ENCODE assay signal across 21 cellular contexts in genomic region chr17:3593384-3593783, GRCh38. TPM values are rescaled to one million over a fixed set of nuclear protein-coding genes. Genes with fewer than 3 reads are reported as not detected.
DNase-seq lines count a peak whose midpoint lies in the region; ATAC-seq, FAIRE-seq and TF ChIP-seq lines count a peak whose summit lies in the region.
"Had no signal": no experiment of that assay in that cellular context is flagged by ENCODE, and none has a peak within 500 bp of the region (broad histone marks: within the 10 kb centered on the region; RNA-seq: fewer than 3 reads in every experiment).

No MANE protein-coding gene starts in this region.

- peak overlapping the region in 1 of 2 experiments; percentile 48 for H3K14ac ChIP-seq in mesenchymal stem cell (ENCODE audit: low read length in 2 of 2)

- H3K9me3 ChIP-seq in HUES6 (ENCODE audit: control insufficient read depth, insufficient read depth, low read depth, low read length) (no peaks in the 10 kb centered on the region), astrocyte (ENCODE audit: insufficient read depth, low read depth, low read length) (no peaks in the 10 kb centered on the region), mesenchymal stem cell (ENCODE audit: control insufficient read depth, low read length) (no peaks in the 10 kb centered on the region), kidney (ENCODE audit: control insufficient read depth in 1 of 2, low read length in 2 of 2) (no peaks in the 10 kb centered on the region)
- H3K9me3 ChIP-seq: BLaER1 treated with 17β-estradiol and CSF1 and Interleukin-3, amounts not matched to agents 10 nM and 100 nM; HAP-1 had no signal

- no peak overlapping the region for H3K4ac ChIP-seq in mesenchymal stem cell (ENCODE audit: low read depth in 1 of 2, low read length in 2 of 2)

- no peaks in the 10 kb centered on the region for H3K4me1 ChIP-seq in HUES6 (ENCODE audit: control insufficient read depth, insufficient read depth, low read length)
- H3K4me1 ChIP-seq in astrocyte (ENCODE audit: insufficient read depth, low read length): peaks cover 17% of the 10 kb centered on the region
- H3K4me1 ChIP-seq in mesenchymal stem cell (ENCODE audit: control insufficient read depth, insufficient read depth, low read depth, low read length): peaks cover 42% of the 10 kb centered on the region
- no peaks in the 10 kb centered on the region for H3K4me1 ChIP-seq in kidney (ENCODE audit: control insufficient read depth in 1 of 2, insufficient read depth in 1 of 2, low read depth in 1 of 2, low read length in 2 of 2)
- H3K4me1 ChIP-seq: HAP-1 had no signal

- no peaks in the 10 kb centered on the region for H4K20me1 ChIP-seq in astrocyte (ENCODE audit: insufficient read depth, low read length)

- H3K27me3 Mint-ChIP-seq in astrocyte (ENCODE audit: low read depth, unreplicated experiment): no peaks in the 10 kb centered on the region
- H3K27me3 Mint-ChIP-seq: B cell, IgD-negative memory B cell had no signal

- H3K4me2 ChIP-seq in astrocyte (ENCODE audit: low read length): no peak overlapping the region
- no peak overlapping the region for H3K4me2 ChIP-seq in mesenchymal stem cell (ENCODE audit: low read length, poor library complexity, severe bottlenecking)
- H3K4me2 ChIP-seq: BLaER1 treated with 17β-estradiol and CSF1 and Interleukin-3, amounts not matched to agents 10 nM and 100 nM had no signal

- no peak overlapping the region for H2BK15ac ChIP-seq in mesenchymal stem cell (ENCODE audit: low read depth, poor library complexity, severe bottlenecking)

- H3K36me3 ChIP-seq in H7 (replicated peaks; ENCODE audit: control insufficient read depth, insufficient read depth, low read length): no peaks in the 10 kb centered on the region
- peaks cover 21% of the 10 kb centered on the region for H3K36me3 ChIP-seq in HUES6 (ENCODE audit: control insufficient read depth, insufficient read depth, low read length)
- H3K36me3 ChIP-seq in astrocyte (ENCODE audit: insufficient read depth, low read length): no peaks in the 10 kb centered on the region
- peaks cover 28 to 33% of the 10 kb centered on the region in 2 experiments for H3K36me3 ChIP-seq in mesenchymal stem cell (ENCODE audit: control insufficient read depth in 1 of 2, insufficient read depth in 2 of 2, low read depth in 1 of 2, low read length in 2 of 2)
- peaks cover 11 to 13% of the 10 kb centered on the region in 2 donors for H3K36me3 ChIP-seq in kidney (ENCODE audit: control insufficient read depth in 1 of 2, insufficient read depth in 2 of 2, low read length in 2 of 2)
- H3K36me3 ChIP-seq: HAP-1 had no signal

- WGBS in mesenchymal stem cell: 95% methylated on average over 5 of the region's 5 CpGs

- H3K9ac ChIP-seq in HUES6 (ENCODE audit: low read length) (peak overlapping the region; percentile 38), astrocyte (ENCODE audit: low read length) (peak overlapping the region; percentile 35), mesenchymal stem cell (ENCODE audit: low read length) (no peak overlapping the region), kidney (ENCODE audit: low read length in 2 of 2) (no peak overlapping the region)
- H3K9ac ChIP-seq: BLaER1 treated with 17β-estradiol and CSF1 and Interleukin-3, amounts not matched to agents 10 nM and 100 nM had no signal

- intact Hi-C loops in kidney (cut with DNase I): no loop called here

- H3K4me3 Mint-ChIP-seq in astrocyte (ENCODE audit: unreplicated experiment): no peak overlapping the region
- H3K4me3 Mint-ChIP-seq: B cell; CD8-positive, alpha-beta T cell; IgD-negative memory B cell had no signal

- H3K4me3 ChIP-seq in H7 (ENCODE audit: insufficient read depth, low read depth, low read length): no peak overlapping the region
- H3K4me3 ChIP-seq in HUES6 (ENCODE audit: low read depth, low read length): no peak overlapping the region
- H3K4me3 ChIP-seq in astrocyte (ENCODE audit: insufficient read depth, low read depth, low read length): no peak overlapping the region
- H3K4me3 ChIP-seq in mesenchymal stem cell (ENCODE audit: insufficient read depth in 1 of 2, low read depth in 1 of 2, low read length in 2 of 2): no peak overlapping the region
- no peak overlapping the region for H3K4me3 ChIP-seq in kidney (ENCODE audit: low read length in 2 of 2)
- H3K4me3 ChIP-seq: BLaER1 treated with 17β-estradiol and CSF1 and Interleukin-3, amounts not matched to agents 10 nM and 100 nM; GM12878; HAP-1 had no signal

- H3K18ac ChIP-seq in mesenchymal stem cell (ENCODE audit: low read depth in 1 of 2, low read length in 2 of 2): no peak overlapping the region

- no peak overlapping the region for H3K27ac ChIP-seq in HUES6 (ENCODE audit: low read depth, low read length)
- peak overlapping the region; percentile 38 for H3K27ac ChIP-seq in astrocyte (ENCODE audit: low read depth, low read length)
- peak overlapping the region; percentile 10 for H3K27ac ChIP-seq in mesenchymal stem cell (ENCODE audit: low read length, poor library complexity, severe bottlenecking)
- H3K27ac ChIP-seq in kidney (ENCODE audit: low read depth in 2 of 2, low read length in 2 of 2): no peak overlapping the region
- H3K27ac ChIP-seq: BLaER1 treated with 17β-estradiol and CSF1 and Interleukin-3, amounts not matched to agents 10 nM and 100 nM; HL-60 had no signal

- H3K23ac ChIP-seq in mesenchymal stem cell (ENCODE audit: low read length in 2 of 2): no peak overlapping the region

- H2BK120ac ChIP-seq in mesenchymal stem cell (ENCODE audit: low read depth, low read length): no peak overlapping the region

- no peaks in the 10 kb centered on the region for H3K79me2 ChIP-seq in astrocyte (ENCODE audit: insufficient read depth, low read length)

- no peak overlapping the region for H3K27ac Mint-ChIP-seq in astrocyte (ENCODE audit: unreplicated experiment)
- H3K27ac Mint-ChIP-seq: B cell; CD8-positive, alpha-beta T cell; IgD-negative memory B cell had no signal

- peak overlapping the region; percentile 21 for H2AK5ac ChIP-seq in mesenchymal stem cell (ENCODE audit: low read length, severe bottlenecking)

- H3K27me3 ChIP-seq in H7 (ENCODE audit: control insufficient read depth, insufficient read depth, low read length) (no peaks in the 10 kb centered on the region), HUES6 (ENCODE audit: control insufficient read depth, insufficient read depth, low read length) (no peaks in the 10 kb centered on the region), astrocyte (ENCODE audit: insufficient read depth, low read length) (no peaks in the 10 kb centered on the region), mesenchymal stem cell (ENCODE audit: control insufficient read depth in 1 of 2, insufficient read depth in 1 of 2, low read length in 2 of 2) (no peaks in the 10 kb centered on the region)
- H3K27me3 ChIP-seq: BLaER1 treated with 17β-estradiol and CSF1 and Interleukin-3, amounts not matched to agents 10 nM and 100 nM had no signal

- H4K91ac ChIP-seq in mesenchymal stem cell (ENCODE audit: low read length): no peak overlapping the region

- no peak for ATAC-seq in HG03108 (IDR thresholded peaks at IDR 0.05; ENCODE audit: unreplicated experiment)
- ATAC-seq: CD8-positive, alpha-beta T cell; GM12878 had no signal

- no peak overlapping the region for H4K8ac ChIP-seq in mesenchymal stem cell (ENCODE audit: low read length)

- no peaks in the 10 kb centered on the region for H3K9me3 Mint-ChIP-seq in astrocyte (ENCODE audit: unreplicated experiment)
- H3K9me3 Mint-ChIP-seq: CD8-positive, alpha-beta T cell; IgD-negative memory B cell had no signal

- H2BK5ac ChIP-seq in mesenchymal stem cell (ENCODE audit: low read depth, low read length, poor library complexity, severe bottlenecking): no peak overlapping the region

- peaks cover 8% of the 10 kb centered on the region for H3K4me1 Mint-ChIP-seq in astrocyte (ENCODE audit: low read depth, unreplicated experiment)

- no peak overlapping the region for H2AFZ ChIP-seq in astrocyte (ENCODE audit: low read depth, low read length)
- H2AFZ ChIP-seq in mesenchymal stem cell (ENCODE audit: low read depth, low read length): no peak overlapping the region

- H3K79me1 ChIP-seq in mesenchymal stem cell (replicated peaks; ENCODE audit: low read length, poor library complexity, severe bottlenecking): no peaks in the 10 kb centered on the region

- FAIRE-seq in astrocyte (lab: Jason Lieb, UNC): no peak
- FAIRE-seq in kidney (lab: Jason Lieb, UNC): no peak
- FAIRE-seq: GM12878, GM19239, H1 had no signal

- TF ChIP-seq CTCF in astrocyte (IDR thresholded peaks at IDR 0.05; ENCODE audit: insufficient read depth, low read depth, low read length): no peak
- no peak for TF ChIP-seq CTCF in kidney (IDR thresholded peaks at IDR 0.05; ENCODE audit: borderline replicate concordance, extremely low read depth, insufficient read depth)

- H2BK12ac ChIP-seq in mesenchymal stem cell (ENCODE audit: low read length in 2 of 2): no peak overlapping the region

- peak; percentile 29 for DNase-seq in H7
- no peak for DNase-seq in astrocyte (ENCODE audit: low read depth)
- DNase-seq in mesenchymal stem cell: no peak
- DNase-seq in NCI-H146 treated with DMSO at 0.1 percent for 48 hours (lab: John Stamatoyannopoulos, UW; ENCODE audit: unreplicated experiment): no peak
- DNase-seq in SHP77 treated with DMSO at 0.1 percent for 48 hours (lab: John Stamatoyannopoulos, UW): no peak
- no peak for DNase-seq in kidney
- DNase-seq: Calu3; CD8-positive, alpha-beta T cell; DMS53; DND-41; EL had no signal

- H3K36me3 Mint-ChIP-seq in astrocyte (ENCODE audit: low read depth, unreplicated experiment): peaks cover 16% of the 10 kb centered on the region

RNA-seq across cellular contexts. Expression of gene TRPV1, which starts 15.8 kb away (rescaled TPM):
- 3.0 and 3.1 TPM in 2 replicates for total RNA-seq in H7 (2014; rRNA removed; shearing (Covaris generic))
- total RNA-seq in astrocyte: 4.3 and 5.2 TPM in 2 replicates
- polyA plus RNA-seq in mesenchymal stem cell (2013, experiment 1 of 2): 0.48 TPM
- polyA plus RNA-seq in mesenchymal stem cell (2013, experiment 2 of 2): 0.51 TPM
- 4.2 TPM for total RNA-seq in kidney
- 4.7 TPM for polyA plus RNA-seq in kidney (ENCODE audit: insufficient read depth, low read depth, low replicate concordance)

RNA-seq across cellular contexts. Expression of gene TRPV3, which starts 35.8 kb away (rescaled TPM):
- total RNA-seq in H7 (2014; rRNA removed; shearing (Covaris generic)): 0.69 and 2.5 TPM in 2 replicates
- total RNA-seq in astrocyte (0.16 and 0.22 TPM in 2 replicates), kidney (1.2 TPM)
- polyA plus RNA-seq in mesenchymal stem cell (2013, experiment 1 of 2): 0.22 TPM
- polyA plus RNA-seq in mesenchymal stem cell (2013, experiment 2 of 2): 0.21 TPM
- 0.13 TPM for polyA plus RNA-seq in kidney (ENCODE audit: insufficient read depth, low read depth, low replicate concordance)

RNA-seq across cellular contexts. Expression of gene SHPK, which starts 42.7 kb away (rescaled TPM):
- 22.9 and 27.0 TPM in 2 replicates for total RNA-seq in H7 (2014; rRNA removed; shearing (Covaris generic))
- total RNA-seq in astrocyte (6.8 and 7.8 TPM in 2 replicates), kidney (17.5 TPM)
- 7.4 TPM for polyA plus RNA-seq in mesenchymal stem cell (2013, experiment 1 of 2)
- polyA plus RNA-seq in mesenchymal stem cell (2013, experiment 2 of 2): 7.5 TPM
- 9.2 TPM for polyA plus RNA-seq in kidney (ENCODE audit: insufficient read depth, low read depth, low replicate concordance)

RNA-seq across cellular contexts. Expression of gene CTNS, which starts 43.2 kb away (rescaled TPM):
- total RNA-seq in H7 (2014; rRNA removed; shearing (Covaris generic)): 9.6 and 17.9 TPM in 2 replicates
- total RNA-seq in astrocyte (5.8 and 6.5 TPM in 2 replicates), kidney (15.7 TPM)
- 28.5 TPM for polyA plus RNA-seq in mesenchymal stem cell (2013, experiment 1 of 2)
- polyA plus RNA-seq in mesenchymal stem cell (2013, experiment 2 of 2): 28.1 TPM
- 11.9 TPM for polyA plus RNA-seq in kidney (ENCODE audit: insufficient read depth, low read depth, low replicate concordance)

Comparison
In these comparisons a context has a peak if more than half of its experiments do, and no peak if none do; other contexts are left out.
1. H3K27ac ChIP-seq: peak in astrocyte (single experiment) and mesenchymal stem cell (single experiment); none in HUES6 (single experiment) and kidney (0 of 2).
2. H3K9ac ChIP-seq: peak in HUES6 (single experiment) and astrocyte (single experiment); none in mesenchymal stem cell (single experiment) and kidney (0 of 2).